ENCODE assay signal across 1 cellular context in genomic region chr15:40162552-40162951, GRCh38.
TF ChIP-seq lines count a peak whose summit lies in the region.

No MANE protein-coding gene starts in this region.

TF ChIP-seq in IMR-90, 13 proteins besides CTCF, POLR2A, EP300 and RAD21:
- TF ChIP-seq MAFK (IDR thresholded peaks at IDR 0.05; ENCODE audit: low read depth, low read length) (no peak), ELK1 (IDR thresholded peaks at IDR 0.05; ENCODE audit: borderline replicate concordance, low read depth, low read length) (no peak), SMC3 (IDR thresholded peaks at IDR 0.05; ENCODE audit: low read depth, low read length) (no peak), MAZ (IDR thresholded peaks at IDR 0.05; ENCODE audit: borderline replicate concordance, low read depth, low read length) (no peak), CEBPB (IDR thresholded peaks at IDR 0.05; ENCODE audit: low read depth, low read length) (no peak), CHD1 (IDR thresholded peaks at IDR 0.05; ENCODE audit: low read depth, low read length) (no peak), BHLHE40 (IDR thresholded peaks at IDR 0.05; ENCODE audit: low read depth, low read length) (no peak), FOS (IDR thresholded peaks at IDR 0.05; ENCODE audit: low read depth, low read length) (no peak), RCOR1 (IDR thresholded peaks at IDR 0.05; ENCODE audit: insufficient replicate concordance, low read length) (no peak), NFE2L2 (IDR thresholded peaks at IDR 0.05; ENCODE audit: low read depth, low read length) (no peak), MXI1 (IDR thresholded peaks at IDR 0.05; ENCODE audit: borderline replicate concordance, low read depth, low read length) (no peak), RFX5 (IDR thresholded peaks at IDR 0.05; ENCODE audit: low read depth, low read length) (no peak)
- TF ChIP-seq, protein P1, sequence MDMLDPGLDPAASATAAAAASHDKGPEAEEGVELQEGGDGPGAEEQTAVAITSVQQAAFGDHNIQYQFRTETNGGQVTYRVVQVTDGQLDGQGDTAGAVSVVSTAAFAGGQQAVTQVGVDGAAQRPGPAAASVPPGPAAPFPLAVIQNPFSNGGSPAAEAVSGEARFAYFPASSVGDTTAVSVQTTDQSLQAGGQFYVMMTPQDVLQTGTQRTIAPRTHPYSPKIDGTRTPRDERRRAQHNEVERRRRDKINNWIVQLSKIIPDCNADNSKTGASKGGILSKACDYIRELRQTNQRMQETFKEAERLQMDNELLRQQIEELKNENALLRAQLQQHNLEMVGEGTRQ (IDR thresholded peaks at IDR 0.05; ENCODE audit: low read depth, low read length) = no peak
